ENCODE assay signal across 8 cellular contexts in genomic region chr19:19064098-19064722, GRCh38. TPM values are rescaled to one million over a fixed set of nuclear protein-coding genes. Genes with fewer than 3 reads are reported as not detected.
A peak's percentile ranks its signal among the peaks of the same experiment; 100 is the strongest.
DNase-seq lines count a peak whose midpoint lies in the region; ATAC-seq and TF ChIP-seq lines count a peak whose summit lies in the region.

No MANE protein-coding gene starts in this region.

- H3K9me3 ChIP-seq in HCT116 (ENCODE audit: control insufficient read depth in 1 of 2, insufficient read depth in 1 of 2, low read depth in 1 of 2, low read length in 2 of 2) (no peaks in the 10 kb centered on the region), fibroblast of lung (ENCODE audit: control insufficient read depth, insufficient read depth, low read depth, low read length) (no peaks in the 10 kb centered on the region)

- H3K9ac ChIP-seq in HCT116 (ENCODE audit: low read length) (peak overlapping the region; percentile 57), fibroblast of lung (ENCODE audit: insufficient read depth, low read length) (peak overlapping the region; percentile 60), rectal smooth muscle tissue (ENCODE audit: low read length) (peak overlapping the region; percentile 38)

- POLR2A ChIA-PET in HCT116 (lab: Charles Lee): interaction anchor here (0.6 to 1.4 kb wide), 2 partner anchors 52 to 338 kb away, joined by 3 to 4 read pairs; no protein-coding TSS in a partner anchor

- TF ChIP-seq RAD21 in HCT116 (IDR thresholded peaks at IDR 0.05; ENCODE audit: low read depth): no peak

- peaks cover 20 to 32% of the 10 kb centered on the region in 2 experiments for H3K4me1 ChIP-seq in HCT116 (ENCODE audit: control insufficient read depth in 1 of 2, insufficient read depth in 2 of 2, low read length in 2 of 2)
- peaks cover 17% of the 10 kb centered on the region for H3K4me1 ChIP-seq in fibroblast of lung (ENCODE audit: control insufficient read depth, extremely low read depth, insufficient read depth, low read length)
- H3K4me1 ChIP-seq in rectal smooth muscle tissue (ENCODE audit: control insufficient read depth, insufficient read depth, low read length): peaks cover 6% of the 10 kb centered on the region

- H3K9me2 ChIP-seq in HCT116 (ENCODE audit: insufficient read depth): no peaks in the 10 kb centered on the region

- H3K27ac ChIP-seq in HCT116 (ENCODE audit: low read depth, low read length): peak overlapping the region; percentile 47; the same call in 1 of the 2 replicates
- H3K27ac ChIP-seq in VCaP: peak overlapping the region; percentile 80
- peak overlapping the region; percentile 47 for H3K27ac ChIP-seq in fibroblast of lung (ENCODE audit: insufficient read depth, low read length)
- no peak overlapping the region for H3K27ac ChIP-seq in rectal smooth muscle tissue (ENCODE audit: low read depth, low read length)

- H3K36me3 Mint-ChIP-seq in Calu3 (ENCODE audit: insufficient read depth, unreplicated experiment): peaks cover 35% of the 10 kb centered on the region

- TF ChIP-seq POLR2A in HCT116 (IDR thresholded peaks at IDR 0.05; ENCODE audit: borderline replicate concordance, extremely low read depth, insufficient read depth, insufficient read length): no peak

- H3K4me3 Mint-ChIP-seq in Calu3 (ENCODE audit: low read depth, unreplicated experiment): peak overlapping the region; percentile 78

- no peaks in the 10 kb centered on the region for H3K4me1 Mint-ChIP-seq in Calu3 (ENCODE audit: low read depth, unreplicated experiment)

- H3K27me3 ChIP-seq in HCT116 (ENCODE audit: insufficient read depth, low read length) (no peaks in the 10 kb centered on the region), fibroblast of lung (ENCODE audit: control insufficient read depth, insufficient read depth, low read length) (no peaks in the 10 kb centered on the region), rectal smooth muscle tissue (ENCODE audit: control insufficient read depth, insufficient read depth, low read length) (no peaks in the 10 kb centered on the region)

- CTCF ChIA-PET in Calu3 (lab: Charles Lee) (no interaction called here), HCT116 (lab: Charles Lee) (interaction anchor here (1.3 kb wide), 1 partner anchor 82 kb away, joined by 3 read pairs; no protein-coding TSS in a partner anchor)

- TF ChIP-seq CTCF in Calu3 (IDR thresholded peaks at IDR 0.05; ENCODE audit: unreplicated experiment) (no peak), HCT116 (IDR thresholded peaks at IDR 0.05 in 2 of 3, conservative IDR thresholded peaks at IDR 0.05 in 1 of 3; ENCODE audit: borderline replicate concordance in 1 of 3, insufficient read depth in 1 of 3, low read depth in 2 of 3, low read length in 2 of 3) (0 out of 6 replicates have a peak, but pooled peaks of 1 of the 3 experiments have one; percentile 19), VCaP (conservative IDR thresholded peaks at IDR 0.05) (peak; percentile 53), fibroblast of lung (conservative IDR thresholded peaks at IDR 0.05 in 1 of 2, IDR thresholded peaks at IDR 0.05 in 1 of 2; ENCODE audit: low read depth in 1 of 2, low read length in 2 of 2) (peak in 1 of 2 donors; percentile 43)

- BruUV-seq in Calu3 (replicated peaks; lab: Mats Ljungman, UMichigan): no TSS peak
- BruUV-seq in HCT116 (replicated peaks; lab: Mats Ljungman, UMichigan): no TSS peak

- H3K79me2 ChIP-seq in HCT116 (ENCODE audit: insufficient read depth, low read length) (no peaks in the 10 kb centered on the region), fibroblast of lung (ENCODE audit: control insufficient read depth, insufficient read depth, low read length) (no peaks in the 10 kb centered on the region)

- H3K36me3 ChIP-seq in HCT116 (ENCODE audit: control insufficient read depth in 1 of 2, insufficient read depth in 2 of 2, low read length in 2 of 2) (peaks cover 0 to 4% of the 10 kb centered on the region in 2 experiments; a peak in 1 of 4 replicates), fibroblast of lung (ENCODE audit: control insufficient read depth, insufficient read depth, low read length) (peaks cover 2% of the 10 kb centered on the region), rectal smooth muscle tissue (ENCODE audit: control insufficient read depth, insufficient read depth, low read length) (peaks cover 3% of the 10 kb centered on the region)

- no peaks in the 10 kb centered on the region for H3K9me3 Mint-ChIP-seq in Calu3 (ENCODE audit: low read depth, unreplicated experiment)

- H3K27ac Mint-ChIP-seq in Calu3 (ENCODE audit: unreplicated experiment): peak overlapping the region; percentile 94

- H2AFZ ChIP-seq in HCT116 (ENCODE audit: low read depth, low read length, poor library complexity, severe bottlenecking) (no peak overlapping the region), fibroblast of lung (ENCODE audit: low read length) (peak overlapping the region; percentile 62)

- no peak; the same call in 1 of the 2 replicates for ATAC-seq in HCT116
- ATAC-seq in HG03432 (IDR thresholded peaks at IDR 0.05; ENCODE audit: unreplicated experiment): no peak

- no peak for DNase-seq in Calu3
- DNase-seq in HCT116 (ENCODE audit: low read depth, low spot score): no peak
- DNase-seq in fibroblast of lung (ENCODE audit: low read depth in 2 of 2): no peak
- no peak for DNase-seq in Ammon's horn (ENCODE audit: low spot score)
- no peak for DNase-seq in NCI-H446 treated with DMSO at 0.1 percent for 48 hours (lab: John Stamatoyannopoulos, UW)

- peak overlapping the region; percentile 64 to 66 for H3K4me3 ChIP-seq in HCT116 (replicated peaks in 1 of 2; ENCODE audit: low read depth in 1 of 2, low read length in 2 of 2)
- peak overlapping the region; percentile 67 to 79 (median 76) for H3K4me3 ChIP-seq in fibroblast of lung (replicated peaks in 1 of 4; ENCODE audit: control extremely low read depth in 1 of 4, insufficient read depth in 1 of 4, low read depth in 3 of 4, low read length in 4 of 4)
- H3K4me3 ChIP-seq in rectal smooth muscle tissue (ENCODE audit: low read length): peak overlapping the region; percentile 91

- H3K4me2 ChIP-seq in HCT116 (ENCODE audit: low read length) (peak overlapping the region; percentile 85), fibroblast of lung (ENCODE audit: extremely low read depth, insufficient read depth, low read length) (peak overlapping the region; percentile 97)

- no peaks in the 10 kb centered on the region for H3K27me3 Mint-ChIP-seq in Calu3 (ENCODE audit: unreplicated experiment)

- RAD21 ChIA-PET in HCT116 (lab: Charles Lee; ENCODE audit: low non-redundant PET in 1 of 2, low total read pairs in 2 of 2, uncharacterized antibody in 2 of 2, unreplicated experiment in 2 of 2): no interaction called here

- no peaks in the 10 kb centered on the region for H4K20me1 ChIP-seq in HCT116 (ENCODE audit: insufficient read depth)
- H4K20me1 ChIP-seq in fibroblast of lung (ENCODE audit: control insufficient read depth, extremely low read depth, insufficient read depth, low read length): no peaks in the 10 kb centered on the region

- intact Hi-C loops in Calu3 (cut with micrococcal nuclease; ENCODE audit: unreplicated experiment) (no loop called here), HCT116 (cut with micrococcal nuclease) (no loop called here)

TF ChIP-seq in HCT116, 20 proteins besides CTCF, POLR2A, EP300 and RAD21:
- TF ChIP-seq ATF3 (IDR thresholded peaks at IDR 0.05) (no peak), CBX3 (IDR thresholded peaks at IDR 0.05; ENCODE audit: low read depth) (no peak), ELF1 (IDR thresholded peaks at IDR 0.05; ENCODE audit: borderline replicate concordance, low read depth) (no peak), ZNF274 (IDR thresholded peaks at IDR 0.05; ENCODE audit: low read depth, low read length) (no peak), EZH2 (IDR thresholded peaks at IDR 0.05) (no peak), FOSL1 (IDR thresholded peaks at IDR 0.05; ENCODE audit: low read depth) (no peak), EGR1 (IDR thresholded peaks at IDR 0.05; ENCODE audit: low read depth) (no peak), SIN3A (IDR thresholded peaks at IDR 0.05; ENCODE audit: low read depth) (no peak), JUND (IDR thresholded peaks at IDR 0.05) (no peak), CEBPB (IDR thresholded peaks at IDR 0.05; ENCODE audit: low read depth) (no peak)

RNA-seq across cellular contexts. Expression of gene SLC25A42, which starts 0.4 kb away (rescaled TPM):
- 5.7 and 7.1 TPM in 2 replicates for total RNA-seq in Calu3 (2022)
- 10.2 TPM for total RNA-seq in HCT116 (2021; ENCODE audit: unreplicated experiment)
- 8.2 and 8.6 TPM in 2 replicates for polyA plus RNA-seq in HCT116 (2012)
- 4.9 and 7.1 TPM in 2 replicates for total RNA-seq in fibroblast of lung
- polyA plus RNA-seq in fibroblast of lung: 3.5 and 3.6 TPM in 2 replicates
- polyA plus RNA-seq in fibroblast of lung (2012): 5.6 and 5.9 TPM in 2 replicates
- 4.8 and 11.4 TPM in 2 replicates for polyA minus RNA-seq in fibroblast of lung (ENCODE audit: low replicate concordance)

RNA-seq across cellular contexts. Expression of gene ARMC6, which starts 30.8 kb away (rescaled TPM):
- 24.0 and 24.6 TPM in 2 replicates for total RNA-seq in Calu3 (2022)
- total RNA-seq in HCT116 (2021; ENCODE audit: unreplicated experiment): 34.7 TPM
- polyA plus RNA-seq in HCT116 (2012): 27.0 and 27.2 TPM in 2 replicates
- total RNA-seq in fibroblast of lung: 25.7 and 35.8 TPM in 2 replicates
- polyA plus RNA-seq in fibroblast of lung: 14.0 and 23.0 TPM in 2 replicates
- 23.4 and 37.8 TPM in 2 replicates for polyA plus RNA-seq in fibroblast of lung (2012)
- 70.0 and 82.4 TPM in 2 replicates for polyA minus RNA-seq in fibroblast of lung (ENCODE audit: low replicate concordance)

RNA-seq across cellular contexts. Expression of gene SUGP2, which starts 30.9 kb away (rescaled TPM):
- total RNA-seq in Calu3 (2022) (67.1 and 77.2 TPM in 2 replicates), HCT116 (2021; ENCODE audit: unreplicated experiment) (82.4 TPM), fibroblast of lung (24.7 and 31.4 TPM in 2 replicates)
- 36.5 and 40.8 TPM in 2 replicates for polyA plus RNA-seq in HCT116 (2012)
- 29.2 and 32.9 TPM in 2 replicates for polyA plus RNA-seq in fibroblast of lung
- 28.6 and 32.3 TPM in 2 replicates for polyA plus RNA-seq in fibroblast of lung (2012)
- 12.9 and 26.8 TPM in 2 replicates for polyA minus RNA-seq in fibroblast of lung (ENCODE audit: low replicate concordance)
